ENCODE assay signal across 27 cellular contexts in the genomic region with DNA sequence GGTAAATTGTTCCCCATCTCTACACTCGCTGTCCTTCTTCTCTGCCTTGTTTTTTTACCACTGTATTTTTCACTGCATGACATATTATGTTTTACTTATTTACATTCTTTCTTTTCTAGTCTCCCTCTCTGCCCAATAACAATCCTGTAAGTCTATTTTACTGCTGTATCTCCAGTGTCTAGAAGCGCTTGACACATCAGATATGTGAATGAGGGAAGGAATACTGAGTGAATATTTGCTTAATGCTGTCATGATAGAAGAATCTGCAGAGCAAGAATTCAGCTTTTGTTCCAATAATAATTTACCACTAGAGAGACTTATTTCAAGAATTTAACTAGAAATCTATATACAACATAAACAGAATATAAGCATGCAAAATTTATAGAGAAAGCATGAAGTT.
"Had no signal": no experiment of that assay in that cellular context is flagged by ENCODE, and none has a peak within 500 bp of the region (broad histone marks: within the 10 kb centered on the region; RNA-seq: fewer than 3 reads in every experiment).

No MANE protein-coding gene starts in this region.

- H3K27me3 ChIP-seq: cardiac muscle cell had no signal

- H3K4me1 Mint-ChIP-seq: activated CD4-positive, alpha-beta T cell treated with anti-CD3 and anti-CD28 coated beads, Interleukin-2, amount 10 ng/mL, durations not matched to agents 24 days and 14 days; activated naive CD4-positive, alpha-beta T cell treated with anti-CD3 and anti-CD28 coated beads, Interleukin-2, amount 10 ng/mL, durations not matched to agents 7 days and 5 days; activated naive CD8-positive, alpha-beta T cell treated with anti-CD3 and anti-CD28 coated beads for 36 hours; activated T-helper 17 cell treated with anti-CD3 and anti-CD28 coated beads, Interleukin-2, amount 50 U/mL, for 72 hours; brain had no signal

- H3K4me3 Mint-ChIP-seq: activated CD4-positive, alpha-beta T cell treated with anti-CD3 and anti-CD28 coated beads, Interleukin-2, amount 10 ng/mL, durations not matched to agents 24 days and 14 days; activated naive CD4-positive, alpha-beta T cell treated with anti-CD3 and anti-CD28 coated beads, Interleukin-2, amount 10 ng/mL, durations not matched to agents 7 days and 5 days; activated naive CD8-positive, alpha-beta T cell treated with anti-CD3 and anti-CD28 coated beads for 36 hours; activated T-cell treated with anti-CD3 and anti-CD28 coated beads, Interleukin-2, amount 50 U/mL, for 4 hours; activated T-helper 17 cell treated with anti-CD3 and anti-CD28 coated beads, Interleukin-2, amount 50 U/mL, for 72 hours; brain; T-helper 1 cell treated with Interleukin-12 subunit alpha and Interleukin-12 subunit beta and Interleukin-4 antibody, amounts not matched to agents 30 μg/mL and 1 μg/mL, for 36 hours; WTC11 had no signal

- DNase-seq: activated CD4-positive, alpha-beta T cell treated with anti-CD3 and anti-CD28 coated beads for 1 hour; activated CD4-positive, alpha-beta T cell treated with anti-CD3 and anti-CD28 coated beads, Interleukin-2, amount 10 ng/mL, durations not matched to agents 24 days and 14 days; activated CD4-positive, alpha-beta T cell treated with anti-CD3 and anti-CD28 coated beads, Interleukin-2, amount 50 U/mL, for 48 hours; activated CD8-positive, alpha-beta memory T cell treated with anti-CD3 and anti-CD28 coated beads for 24 hours; activated gamma-delta T cell treated with Interleukin-2 at 50 U/mL for 16 hours; activated naive CD4-positive, alpha-beta T cell treated with anti-CD3 and anti-CD28 coated beads, Interleukin-2, amount 10 ng/mL, durations not matched to agents 7 days and 5 days; activated naive CD8-positive, alpha-beta T cell treated with anti-CD3 and anti-CD28 coated beads for 36 hours; activated T-cell treated with anti-CD3 and anti-CD28 coated beads, Interleukin-2, amount 50 U/mL, for 4 hours; anterior cingulate cortex; NCI-H1092; NCI-H1417 treated with DMSO at 0.1 percent for 48 hours; NCI-H1694; NCI-H2029; NCI-H2107; NCI-H2171 treated with DMSO at 0.1 percent for 48 hours; NCI-H345; NCI-H510A; NCI-H69; NK-92 treated with Interleukin-12 subunit alpha and Interleukin-12 subunit beta, amount 100 ng/mL, for 24 hours; OCI-M1; SHP77 treated with DMSO at 0.1 percent for 48 hours had no signal

- H3K36me3 ChIP-seq: cardiac muscle cell had no signal

- H3K27me3 Mint-ChIP-seq: activated CD4-positive, alpha-beta T cell treated with anti-CD3 and anti-CD28 coated beads, Interleukin-2, amount 10 ng/mL, durations not matched to agents 24 days and 14 days; activated naive CD4-positive, alpha-beta T cell treated with anti-CD3 and anti-CD28 coated beads, Interleukin-2, amount 10 ng/mL, durations not matched to agents 7 days and 5 days; activated naive CD8-positive, alpha-beta T cell treated with anti-CD3 and anti-CD28 coated beads for 36 hours; activated T-helper 17 cell treated with anti-CD3 and anti-CD28 coated beads, Interleukin-2, amount 50 U/mL, for 72 hours; brain had no signal

- H3K36me3 Mint-ChIP-seq: activated naive CD4-positive, alpha-beta T cell treated with anti-CD3 and anti-CD28 coated beads, Interleukin-2, amount 10 ng/mL, durations not matched to agents 7 days and 5 days; activated naive CD8-positive, alpha-beta T cell treated with anti-CD3 and anti-CD28 coated beads for 36 hours; brain; WTC11 had no signal

- H3K9me3 Mint-ChIP-seq: brain; T-helper 1 cell treated with Interleukin-12 subunit alpha and Interleukin-12 subunit beta and Interleukin-4 antibody, amounts not matched to agents 30 μg/mL and 1 μg/mL, for 36 hours; WTC11 had no signal

- H3K27ac ChIP-seq: cardiac muscle cell, KMS-11 had no signal

- H3K27ac Mint-ChIP-seq: activated CD4-positive, alpha-beta T cell treated with anti-CD3 and anti-CD28 coated beads, Interleukin-2, amount 10 ng/mL, durations not matched to agents 24 days and 14 days; activated naive CD4-positive, alpha-beta T cell treated with anti-CD3 and anti-CD28 coated beads, Interleukin-2, amount 10 ng/mL, durations not matched to agents 7 days and 5 days; activated naive CD8-positive, alpha-beta T cell treated with anti-CD3 and anti-CD28 coated beads for 36 hours; activated T-helper 17 cell treated with anti-CD3 and anti-CD28 coated beads, Interleukin-2, amount 50 U/mL, for 72 hours; brain; T-helper 1 cell treated with Interleukin-12 subunit alpha and Interleukin-12 subunit beta and Interleukin-4 antibody, amounts not matched to agents 30 μg/mL and 1 μg/mL, for 36 hours; WTC11 had no signal

- H3K4me3 ChIP-seq: cardiac muscle cell had no signal

- ATAC-seq: activated T-cell treated with anti-CD3 and anti-CD28 coated beads, Interleukin-2, amount 50 U/mL, for 4 hours; activated T-helper 17 cell treated with anti-CD3 and anti-CD28 coated beads, Interleukin-2, amount 50 U/mL, for 72 hours had no signal
